8 cellular contexts compared by ENCODE assay signal in the genomic region with DNA sequence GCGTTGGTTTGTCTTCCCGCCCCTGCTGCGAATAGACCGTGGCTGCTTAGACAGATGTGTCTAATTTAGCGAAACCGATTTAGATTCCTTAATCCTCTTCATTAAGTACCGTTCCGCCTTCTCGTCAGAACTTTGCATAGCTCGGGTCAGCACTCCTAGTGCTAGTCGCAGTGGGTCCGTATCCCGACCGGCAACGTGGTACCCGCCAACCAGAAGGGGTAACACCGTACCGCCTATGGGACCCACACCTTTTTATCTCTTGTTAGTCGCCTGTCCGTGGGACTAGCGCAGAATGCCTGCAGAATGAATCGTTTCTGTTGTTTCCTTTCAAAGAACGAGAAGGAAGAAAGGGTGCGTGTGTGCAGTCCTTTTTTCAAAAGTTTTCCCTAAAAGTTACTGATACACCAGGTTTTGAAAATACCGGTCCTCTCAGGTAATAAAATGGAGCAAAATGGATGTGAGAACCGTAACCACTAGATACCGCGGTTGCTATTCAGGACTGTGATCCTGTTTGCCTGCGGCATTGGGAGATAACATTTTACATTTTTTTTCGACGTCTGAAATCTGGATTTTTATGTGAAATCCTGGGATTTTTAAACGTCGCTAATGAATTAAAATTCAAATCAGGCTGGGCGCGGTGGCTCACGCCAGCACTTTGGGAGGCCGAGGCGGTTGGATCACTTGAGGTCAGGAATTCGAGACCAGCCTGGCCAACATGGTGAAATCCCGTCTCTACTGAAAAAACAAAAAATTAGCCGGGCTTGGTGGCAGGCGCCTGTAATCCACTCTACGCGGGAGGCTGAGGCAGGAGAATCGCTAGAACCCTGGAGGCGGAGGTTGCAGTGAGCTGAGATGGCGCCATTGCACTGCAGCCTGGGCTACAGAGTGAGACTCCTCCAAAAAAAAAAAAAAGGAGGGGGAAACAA. TPM values are rescaled to one million over a fixed set of nuclear protein-coding genes. Genes with fewer than 3 reads are reported as not detected.
DNase-seq lines count a peak whose midpoint lies in the region; ATAC-seq, FAIRE-seq and TF ChIP-seq lines count a peak whose summit lies in the region.

No MANE protein-coding gene starts in this region.

- H3K36me3 Mint-ChIP-seq in endodermal cell (ENCODE audit: low read depth), result peaks cover 40% of the 10 kb centered on the region

- peaks cover 28 to 32% of the 10 kb centered on the region in 2 experiments for H3K36me3 ChIP-seq in HEK293 (ENCODE audit: control insufficient read depth in 2 of 2, insufficient read depth in 1 of 2, low read length in 2 of 2)
- H3K36me3 ChIP-seq in OCI-LY3 (replicated peaks; ENCODE audit: low read depth, low read length), result peaks cover 37% of the 10 kb centered on the region
- peaks cover 30% of the 10 kb centered on the region for H3K36me3 ChIP-seq in endodermal cell (ENCODE audit: control insufficient read depth, insufficient read depth, low read length)
- H3K36me3 ChIP-seq in neuronal stem cell (replicated peaks in 1 of 2; ENCODE audit: control insufficient read depth in 2 of 2, insufficient read depth in 2 of 2, low read length in 2 of 2), result peaks cover 15 to 35% of the 10 kb centered on the region in 2 donors

- H4K8ac ChIP-seq in neuronal stem cell (ENCODE audit: low read depth, low read length), result no peak overlapping the region

- H3K79me2 ChIP-seq in OCI-LY3 (ENCODE audit: low read length), result peaks cover 50% of the 10 kb centered on the region

- no peak overlapping the region for H3K14ac ChIP-seq in neuronal stem cell (ENCODE audit: low read length)

- no peak overlapping the region for H2BK12ac ChIP-seq in neuronal stem cell (ENCODE audit: low read length)

- H3K4me3 Mint-ChIP-seq in endodermal cell, result peak overlapping the region; percentile 100

- WGBS in endodermal cell (ENCODE audit: insufficient coverage in 1 of 2, insufficient read length in 1 of 2), 2 experiments, result 39 to 53% methylated on average over 33 to 47 of the region's 47 CpGs
- WGBS in neuronal stem cell (ENCODE audit: extremely low coverage in 2 of 2, insufficient read length in 2 of 2, insufficient replicate concordance in 1 of 2), 2 donors, result no CpG with 5 or more reads among the region's 47 CpGs

- H3K27ac Mint-ChIP-seq in endodermal cell, result peak overlapping the region; percentile 100

- H3K4me3 ChIP-seq in HEK293 (ENCODE audit: low read depth, low read length) (peak overlapping the region; percentile 94), OCI-LY3 (ENCODE audit: low read length) (peak overlapping the region; percentile 94), endodermal cell (ENCODE audit: low read length) (peak overlapping the region; percentile 96), neuronal stem cell (ENCODE audit: low read length in 2 of 2) (peak overlapping the region; percentile 80 to 91)

- H3K9ac ChIP-seq in OCI-LY3 (ENCODE audit: low read length) (peak overlapping the region; percentile 98), endodermal cell (ENCODE audit: extremely low read depth, low read length, poor library complexity, severe bottlenecking) (peak overlapping the region; percentile 12), neuronal stem cell (ENCODE audit: low read depth, low read length, poor library complexity) (peak overlapping the region; percentile 32)

- no peak overlapping the region for H4K91ac ChIP-seq in neuronal stem cell (ENCODE audit: low read depth, low read length, poor library complexity)

- peaks cover 34% of the 10 kb centered on the region for H3K4me1 Mint-ChIP-seq in endodermal cell

- H2BK15ac ChIP-seq in neuronal stem cell (ENCODE audit: low read length), result no peak overlapping the region

- no peak for FAIRE-seq in HTR-8/SVneo (lab: Jason Lieb, UNC)

- no peak overlapping the region for H3K23ac ChIP-seq in neuronal stem cell (ENCODE audit: low read depth, low read length, poor library complexity)

- ATAC-seq in GM18861 (IDR thresholded peaks at IDR 0.05; ENCODE audit: unreplicated experiment), result peak; percentile 19

- H2BK5ac ChIP-seq in neuronal stem cell (ENCODE audit: low read length), result no peak overlapping the region

- CTCF ChIA-PET in HEK293 (lab: Yijun Ruan, JAX), result interaction anchor here (0.6 to 4.1 kb wide), 8 partner anchors 9 to 858 kb away, joined by 3 to 16 read pairs (median 5); no protein-coding TSS in a partner anchor

- DNase-seq in endodermal cell (peak; percentile 61), neuronal stem cell (ENCODE audit: low spot score) (no peak), HTR-8/SVneo (ENCODE audit: insufficient read length, low spot score) (no peak), NOMO-1 treated with DMSO at 0.1 percent for 48 hours (lab: John Stamatoyannopoulos, UW; ENCODE audit: unreplicated experiment) (no peak), midbrain (lab: John Stamatoyannopoulos, UW) (no peak)

- no peaks in the 10 kb centered on the region for H3K9me3 ChIP-seq in HEK293 (ENCODE audit: control insufficient read depth, insufficient read depth, low read depth, low read length)
- H3K9me3 ChIP-seq in OCI-LY3 (ENCODE audit: insufficient read depth, low read length), result no peaks in the 10 kb centered on the region
- no peaks in the 10 kb centered on the region for H3K9me3 ChIP-seq in endodermal cell (ENCODE audit: control insufficient read depth, low read length)
- peaks cover 0 to 8% of the 10 kb centered on the region in 2 donors for H3K9me3 ChIP-seq in neuronal stem cell (replicated peaks in 1 of 2; ENCODE audit: control insufficient read depth in 2 of 2, insufficient read depth in 1 of 2, low read depth in 1 of 2, low read length in 2 of 2)

- H3K27ac ChIP-seq in HEK293 (ENCODE audit: extremely low read depth, low read depth, low read length) (peak overlapping the region; percentile 100), OCI-LY3 (ENCODE audit: low read length) (peak overlapping the region; percentile 90), endodermal cell (ENCODE audit: low read depth, low read length) (peak overlapping the region; percentile 95), neuronal stem cell (replicated peaks; ENCODE audit: low read length) (peak overlapping the region; percentile 93)

- H2AK5ac ChIP-seq in neuronal stem cell (ENCODE audit: low read depth, low read length), result no peak overlapping the region

- H3K18ac ChIP-seq in neuronal stem cell (ENCODE audit: low read length), result peak overlapping the region; percentile 61

- H3K9me3 Mint-ChIP-seq in endodermal cell, result no peaks in the 10 kb centered on the region

- H3K27me3 Mint-ChIP-seq in endodermal cell (ENCODE audit: insufficient read depth), result no peaks in the 10 kb centered on the region

- no peaks in the 10 kb centered on the region for H3K79me1 ChIP-seq in neuronal stem cell (ENCODE audit: low read depth, low read length)

- H2AFZ ChIP-seq in OCI-LY3 (ENCODE audit: low read depth, low read length) (peak overlapping the region; percentile 41; the same call in 1 of the 2 replicates), neuronal stem cell (ENCODE audit: low read length) (peak overlapping the region; percentile 87)

- H3K4me2 ChIP-seq in OCI-LY3 (ENCODE audit: low read length), result peak overlapping the region; percentile 92
- H3K4me2 ChIP-seq in neuronal stem cell (ENCODE audit: insufficient read depth, low read length, poor library complexity, severe bottlenecking), result peak overlapping the region; percentile 74

- POLR2A ChIA-PET in HEK293 (lab: Yijun Ruan, JAX), result interaction anchor here (0.6 to 3.1 kb wide), 37 partner anchors 9 to 409 kb away, joined by 3 to 101 read pairs (median 6); a partner anchor contains a TSS

- no peak overlapping the region for H2BK120ac ChIP-seq in neuronal stem cell (ENCODE audit: low read depth, low read length)

- peaks cover 33% of the 10 kb centered on the region for H4K20me1 ChIP-seq in OCI-LY3 (ENCODE audit: insufficient read depth, low read length)

- H3K4ac ChIP-seq in neuronal stem cell (ENCODE audit: low read length), result no peak overlapping the region

- H3K27me3 ChIP-seq in OCI-LY3 (ENCODE audit: low read depth, low read length) (no peaks in the 10 kb centered on the region), endodermal cell (ENCODE audit: control insufficient read depth, insufficient read depth, low read length, poor library complexity, severe bottlenecking) (no peaks in the 10 kb centered on the region), neuronal stem cell (ENCODE audit: control insufficient read depth in 3 of 3, insufficient read depth in 3 of 3, low read depth in 1 of 3, low read length in 3 of 3) (no peaks in the 10 kb centered on the region)

- no peak for TF ChIP-seq CTCF in HEK293 (tag by site-specific recombination; IDR thresholded peaks at IDR 0.05)
- no peak for TF ChIP-seq CTCF in OCI-LY3 (IDR thresholded peaks at IDR 0.05; ENCODE audit: low read depth, low read length)
- TF ChIP-seq CTCF in endodermal cell (conservative IDR thresholded peaks at IDR 0.05), result peak; percentile 30

- peaks cover 18% of the 10 kb centered on the region for H3K4me1 ChIP-seq in HEK293 (ENCODE audit: control insufficient read depth, insufficient read depth, low read length)
- peaks cover 32% of the 10 kb centered on the region for H3K4me1 ChIP-seq in OCI-LY3 (ENCODE audit: low read length)
- peaks cover 13% of the 10 kb centered on the region for H3K4me1 ChIP-seq in endodermal cell (ENCODE audit: control insufficient read depth, insufficient read depth, low read length)
- H3K4me1 ChIP-seq in neuronal stem cell (ENCODE audit: control insufficient read depth in 2 of 2, insufficient read depth in 1 of 2, low read depth in 1 of 2, low read length in 2 of 2), result peaks cover 5 to 20% of the 10 kb centered on the region in 2 donors

TF ChIP-seq in HEK293, 187 proteins besides CTCF, POLR2A, EP300 and RAD21 (continues in another document):
- TF ChIP-seq ZSCAN30 (tag by site-specific recombination; IDR thresholded peaks at IDR 0.05) (0 out of 2 replicates have a peak, but pooled peaks have one; percentile 24), ZNF510 (tag by site-specific recombination; IDR thresholded peaks at IDR 0.05; ENCODE audit: insufficient replicate concordance) (peak; percentile 5), ZXDB (tag by site-specific recombination; IDR thresholded peaks at IDR 0.05) (peak; percentile 40), ZFHX2 (tag by site-specific recombination; conservative IDR thresholded peaks at IDR 0.05) (peak; percentile 62), REPIN1 (tag by site-specific recombination; IDR thresholded peaks at IDR 0.05; ENCODE audit: low read depth) (0 out of 2 replicates have a peak, but pooled peaks have one; percentile 2), ZBTB1 (tag by site-specific recombination; IDR thresholded peaks at IDR 0.05) (peak; percentile 1; the same call in 1 of the 2 replicates)

RNA-seq across cellular contexts. Expression of a gene that starts 1.0 kb away (rescaled TPM):
- 100 to 1,000 TPM; 339 to 361 TPM for total RNA-seq in endodermal cell
- 250 TPM for polyA plus RNA-seq in endodermal cell (2013, experiment 1 of 2)
- polyA plus RNA-seq in endodermal cell (2013, experiment 2 of 2), result 209 TPM
- polyA plus RNA-seq in neuronal stem cell (2013, experiment 1 of 2), result 212 TPM
- polyA plus RNA-seq in neuronal stem cell (2013, experiment 2 of 2), result 227 TPM

RNA-seq across cellular contexts. Expression of a gene that starts 20.0 kb away (rescaled TPM):
- total RNA-seq in endodermal cell, result 10 to 100 TPM; 50.3 to 59.3 TPM
- 143 TPM for polyA plus RNA-seq in endodermal cell (2013, experiment 1 of 2)
- 140 TPM for polyA plus RNA-seq in endodermal cell (2013, experiment 2 of 2)
- 83.0 TPM for polyA plus RNA-seq in neuronal stem cell (2013, experiment 1 of 2)
- polyA plus RNA-seq in neuronal stem cell (2013, experiment 2 of 2), result 85.4 TPM

RNA-seq across cellular contexts. Expression of a gene that starts 52.8 kb away (rescaled TPM):
- total RNA-seq in endodermal cell, result 10 to 100 TPM; 11.0 to 18.7 TPM
- 43.5 TPM for polyA plus RNA-seq in endodermal cell (2013, experiment 1 of 2)
- polyA plus RNA-seq in endodermal cell (2013, experiment 2 of 2), result 39.6 TPM
- polyA plus RNA-seq in neuronal stem cell (2013, experiment 1 of 2), result 23.4 TPM
- polyA plus RNA-seq in neuronal stem cell (2013, experiment 2 of 2), result 22.7 TPM

Comparison
In these comparisons a context has a peak if more than half of its experiments do, and no peak if none do; other contexts are left out.
1. H3K9ac ChIP-seq: peak in every context shown above with its lines; median percentile 98 in OCI-LY3; 32 in neuronal stem cell; 12 in endodermal cell.